ENCODE assay signal across 1 cellular context in the genomic region with DNA sequence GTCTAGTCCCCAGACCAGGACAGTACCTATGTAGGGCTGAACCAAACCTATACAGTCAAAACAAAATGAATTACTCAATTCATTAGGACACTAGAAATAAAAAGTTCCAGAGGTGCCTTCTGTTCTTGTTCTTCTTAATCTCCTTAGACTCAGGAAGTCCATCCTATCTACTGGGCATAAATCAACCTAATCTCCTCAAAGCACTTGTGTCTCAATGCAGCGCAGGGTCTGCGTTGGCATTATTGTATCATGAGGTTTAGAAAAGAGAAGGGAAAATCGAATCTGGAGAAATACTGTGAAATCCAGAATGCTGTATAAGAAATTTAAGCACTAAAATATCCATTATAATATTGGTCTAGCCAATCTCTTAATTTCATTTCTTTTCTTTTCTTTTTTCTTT.
TF ChIP-seq lines count a peak whose summit lies in the region.

No MANE protein-coding gene starts in this region.

TF ChIP-seq in K562, 482 proteins besides CTCF, POLR2A, EP300 and RAD21 (continued from another document and continues in another):
- TF ChIP-seq, protein P1, sequence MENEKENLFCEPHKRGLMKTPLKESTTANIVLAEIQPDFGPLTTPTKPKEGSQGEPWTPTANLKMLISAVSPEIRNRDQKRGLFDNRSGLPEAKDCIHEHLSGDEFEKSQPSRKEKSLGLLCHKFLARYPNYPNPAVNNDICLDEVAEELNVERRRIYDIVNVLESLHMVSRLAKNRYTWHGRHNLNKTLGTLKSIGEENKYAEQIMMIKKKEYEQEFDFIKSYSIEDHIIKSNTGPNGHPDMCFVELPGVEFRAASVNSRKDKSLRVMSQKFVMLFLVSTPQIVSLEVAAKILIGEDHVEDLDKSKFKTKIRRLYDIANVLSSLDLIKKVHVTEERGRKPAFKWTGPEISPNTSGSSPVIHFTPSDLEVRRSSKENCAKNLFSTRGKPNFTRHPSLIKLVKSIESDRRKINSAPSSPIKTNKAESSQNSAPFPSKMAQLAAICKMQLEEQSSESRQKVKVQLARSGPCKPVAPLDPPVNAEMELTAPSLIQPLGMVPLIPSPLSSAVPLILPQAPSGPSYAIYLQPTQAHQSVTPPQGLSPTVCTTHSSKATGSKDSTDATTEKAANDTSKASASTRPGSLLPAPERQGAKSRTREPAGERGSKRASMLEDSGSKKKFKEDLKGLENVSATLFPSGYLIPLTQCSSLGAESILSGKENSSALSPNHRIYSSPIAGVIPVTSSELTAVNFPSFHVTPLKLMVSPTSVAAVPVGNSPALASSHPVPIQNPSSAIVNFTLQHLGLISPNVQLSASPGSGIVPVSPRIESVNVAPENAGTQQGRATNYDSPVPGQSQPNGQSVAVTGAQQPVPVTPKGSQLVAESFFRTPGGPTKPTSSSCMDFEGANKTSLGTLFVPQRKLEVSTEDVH (IDR thresholded peaks at IDR 0.05; ENCODE audit: low read depth, partially characterized antibody): no peak
- TF ChIP-seq NR3C1 (CRISPR knock-in tag; IDR thresholded peaks at IDR 0.05): no peak
- TF ChIP-seq BDP1 (IDR thresholded peaks at IDR 0.05; ENCODE audit: insufficient read depth, insufficient read length): no peak
- peak; percentile 24; the same call in 1 of the 2 replicates for TF ChIP-seq SMAD4 (CRISPR knock-in tag; conservative IDR thresholded peaks at IDR 0.05)
- TF ChIP-seq MTA2 (IDR thresholded peaks at IDR 0.05; ENCODE audit: low read depth): peak; percentile 22; the same call in 1 of the 2 replicates
- 0 out of 2 replicates have a peak, but pooled peaks have one; percentile 33 for TF ChIP-seq ZNF584 (CRISPR knock-in tag; IDR thresholded peaks at IDR 0.05; ENCODE audit: low read depth)
- no peak for TF ChIP-seq CTBP1 (IDR thresholded peaks at IDR 0.05; ENCODE audit: borderline replicate concordance)
- no peak for TF ChIP-seq DNMT1 (IDR thresholded peaks at IDR 0.05)
- no peak for TF ChIP-seq RBBP5 (IDR thresholded peaks at IDR 0.05; ENCODE audit: borderline replicate concordance, insufficient read depth, low read length, poor library complexity, severe bottlenecking)
- no peak for TF ChIP-seq ARNT (IDR thresholded peaks at IDR 0.05)
- TF ChIP-seq, protein P2, sequence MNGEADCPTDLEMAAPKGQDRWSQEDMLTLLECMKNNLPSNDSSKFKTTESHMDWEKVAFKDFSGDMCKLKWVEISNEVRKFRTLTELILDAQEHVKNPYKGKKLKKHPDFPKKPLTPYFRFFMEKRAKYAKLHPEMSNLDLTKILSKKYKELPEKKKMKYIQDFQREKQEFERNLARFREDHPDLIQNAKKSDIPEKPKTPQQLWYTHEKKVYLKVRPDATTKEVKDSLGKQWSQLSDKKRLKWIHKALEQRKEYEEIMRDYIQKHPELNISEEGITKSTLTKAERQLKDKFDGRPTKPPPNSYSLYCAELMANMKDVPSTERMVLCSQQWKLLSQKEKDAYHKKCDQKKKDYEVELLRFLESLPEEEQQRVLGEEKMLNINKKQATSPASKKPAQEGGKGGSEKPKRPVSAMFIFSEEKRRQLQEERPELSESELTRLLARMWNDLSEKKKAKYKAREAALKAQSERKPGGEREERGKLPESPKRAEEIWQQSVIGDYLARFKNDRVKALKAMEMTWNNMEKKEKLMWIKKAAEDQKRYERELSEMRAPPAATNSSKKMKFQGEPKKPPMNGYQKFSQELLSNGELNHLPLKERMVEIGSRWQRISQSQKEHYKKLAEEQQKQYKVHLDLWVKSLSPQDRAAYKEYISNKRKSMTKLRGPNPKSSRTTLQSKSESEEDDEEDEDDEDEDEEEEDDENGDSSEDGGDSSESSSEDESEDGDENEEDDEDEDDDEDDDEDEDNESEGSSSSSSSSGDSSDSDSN (IDR thresholded peaks at IDR 0.05; ENCODE audit: borderline replicate concordance in 1 of 2, low read depth in 2 of 2, low read length in 2 of 2): no peak
- no peak for TF ChIP-seq KAT8 (IDR thresholded peaks at IDR 0.05; ENCODE audit: low read depth)
- no peak for TF ChIP-seq PREB (CRISPR knock-in tag; IDR thresholded peaks at IDR 0.05)
- TF ChIP-seq POLR2H (tag; IDR thresholded peaks at IDR 0.05; ENCODE audit: low read depth): no peak
- no peak for TF ChIP-seq ZNF3 (CRISPR knock-in tag; IDR thresholded peaks at IDR 0.05)
- no peak for TF ChIP-seq ZNF174 (CRISPR knock-in tag; IDR thresholded peaks at IDR 0.05)
- TF ChIP-seq HSF4 (CRISPR knock-in tag; IDR thresholded peaks at IDR 0.05; ENCODE audit: borderline replicate concordance): no peak
- no peak for TF ChIP-seq SMARCB1 (IDR thresholded peaks at IDR 0.05; ENCODE audit: insufficient read length, low read depth)
- no peak for TF ChIP-seq ZNF780A (CRISPR knock-in tag; IDR thresholded peaks at IDR 0.05)
- TF ChIP-seq ZNF24 (IDR thresholded peaks at IDR 0.05): no peak
- no peak for TF ChIP-seq ZSCAN29 (IDR thresholded peaks at IDR 0.05)
- no peak for TF ChIP-seq TARDBP (IDR thresholded peaks at IDR 0.05)
- TF ChIP-seq HNRNPL (IDR thresholded peaks at IDR 0.05; ENCODE audit: low read depth, low read length): no peak
- TF ChIP-seq CREBBP (IDR thresholded peaks at IDR 0.05; ENCODE audit: low read depth, low read length): no peak
- no peak for TF ChIP-seq HES1 (IDR thresholded peaks at IDR 0.05; ENCODE audit: low read depth)
- TF ChIP-seq TAL1 (IDR thresholded peaks at IDR 0.05): peak; percentile 63
- peak; percentile 72 for TF ChIP-seq ARID1B (IDR thresholded peaks at IDR 0.05)
- no peak for TF ChIP-seq STAT5A (IDR thresholded peaks at IDR 0.05; ENCODE audit: borderline replicate concordance, low read length)
- no peak for TF ChIP-seq ZKSCAN8 (CRISPR knock-in tag; IDR thresholded peaks at IDR 0.05)
- no peak for TF ChIP-seq PATZ1 (CRISPR knock-in tag; IDR thresholded peaks at IDR 0.05; ENCODE audit: borderline replicate concordance)
- no peak for TF ChIP-seq CEBPB (tag; IDR thresholded peaks at IDR 0.05)
- TF ChIP-seq HMG20A (CRISPR knock-in tag; conservative IDR thresholded peaks at IDR 0.05): no peak
- TF ChIP-seq ZNF561 (CRISPR knock-in tag; conservative IDR thresholded peaks at IDR 0.05): no peak
- TF ChIP-seq, protein P3, sequence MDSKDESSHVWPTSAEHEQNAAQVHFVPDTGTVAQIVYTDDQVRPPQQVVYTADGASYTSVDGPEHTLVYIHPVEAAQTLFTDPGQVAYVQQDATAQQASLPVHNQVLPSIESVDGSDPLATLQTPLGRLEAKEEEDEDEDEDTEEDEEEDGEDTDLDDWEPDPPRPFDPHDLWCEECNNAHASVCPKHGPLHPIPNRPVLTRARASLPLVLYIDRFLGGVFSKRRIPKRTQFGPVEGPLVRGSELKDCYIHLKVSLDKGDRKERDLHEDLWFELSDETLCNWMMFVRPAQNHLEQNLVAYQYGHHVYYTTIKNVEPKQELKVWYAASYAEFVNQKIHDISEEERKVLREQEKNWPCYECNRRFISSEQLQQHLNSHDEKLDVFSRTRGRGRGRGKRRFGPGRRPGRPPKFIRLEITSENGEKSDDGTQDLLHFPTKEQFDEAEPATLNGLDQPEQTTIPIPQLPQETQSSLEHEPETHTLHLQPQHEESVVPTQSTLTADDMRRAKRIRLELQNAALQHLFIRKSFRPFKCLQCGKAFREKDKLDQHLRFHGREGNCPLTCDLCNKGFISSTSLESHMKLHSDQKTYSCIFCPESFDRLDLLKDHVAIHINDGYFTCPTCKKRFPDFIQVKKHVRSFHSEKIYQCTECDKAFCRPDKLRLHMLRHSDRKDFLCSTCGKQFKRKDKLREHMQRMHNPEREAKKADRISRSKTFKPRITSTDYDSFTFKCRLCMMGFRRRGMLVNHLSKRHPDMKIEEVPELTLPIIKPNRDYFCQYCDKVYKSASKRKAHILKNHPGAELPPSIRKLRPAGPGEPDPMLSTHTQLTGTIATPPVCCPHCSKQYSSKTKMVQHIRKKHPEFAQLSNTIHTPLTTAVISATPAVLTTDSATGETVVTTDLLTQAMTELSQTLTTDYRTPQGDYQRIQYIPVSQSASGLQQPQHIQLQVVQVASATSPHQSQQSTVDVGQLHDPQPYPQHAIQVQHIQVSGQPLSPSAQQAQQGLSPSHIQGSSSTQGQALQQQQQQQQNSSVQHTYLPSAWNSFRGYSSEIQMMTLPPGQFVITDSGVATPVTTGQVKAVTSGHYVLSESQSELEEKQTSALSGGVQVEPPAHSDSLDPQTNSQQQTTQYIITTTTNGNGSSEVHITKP (IDR thresholded peaks at IDR 0.05; ENCODE audit: partially characterized antibody): no peak
- no peak for TF ChIP-seq ZEB2 (IDR thresholded peaks at IDR 0.05)
- no peak for TF ChIP-seq ZNF583 (CRISPR knock-in tag; IDR thresholded peaks at IDR 0.05)
- TF ChIP-seq, protein P4, sequence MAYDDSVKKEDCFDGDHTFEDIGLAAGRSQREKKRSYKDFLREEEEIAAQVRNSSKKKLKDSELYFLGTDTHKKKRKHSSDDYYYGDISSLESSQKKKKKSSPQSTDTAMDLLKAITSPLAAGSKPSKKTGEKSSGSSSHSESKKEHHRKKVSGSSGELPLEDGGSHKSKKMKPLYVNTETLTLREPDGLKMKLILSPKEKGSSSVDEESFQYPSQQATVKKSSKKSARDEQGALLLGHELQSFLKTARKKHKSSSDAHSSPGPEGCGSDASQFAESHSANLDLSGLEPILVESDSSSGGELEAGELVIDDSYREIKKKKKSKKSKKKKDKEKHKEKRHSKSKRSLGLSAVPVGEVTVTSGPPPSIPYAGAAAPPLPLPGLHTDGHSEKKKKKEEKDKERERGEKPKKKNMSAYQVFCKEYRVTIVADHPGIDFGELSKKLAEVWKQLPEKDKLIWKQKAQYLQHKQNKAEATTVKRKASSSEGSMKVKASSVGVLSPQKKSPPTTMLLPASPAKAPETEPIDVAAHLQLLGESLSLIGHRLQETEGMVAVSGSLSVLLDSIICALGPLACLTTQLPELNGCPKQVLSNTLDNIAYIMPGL (CRISPR knock-in tag; IDR thresholded peaks at IDR 0.05): no peak
- TF ChIP-seq TCF3 (CRISPR knock-in tag; IDR thresholded peaks at IDR 0.05): peak; percentile 58
- TF ChIP-seq, protein P5, sequence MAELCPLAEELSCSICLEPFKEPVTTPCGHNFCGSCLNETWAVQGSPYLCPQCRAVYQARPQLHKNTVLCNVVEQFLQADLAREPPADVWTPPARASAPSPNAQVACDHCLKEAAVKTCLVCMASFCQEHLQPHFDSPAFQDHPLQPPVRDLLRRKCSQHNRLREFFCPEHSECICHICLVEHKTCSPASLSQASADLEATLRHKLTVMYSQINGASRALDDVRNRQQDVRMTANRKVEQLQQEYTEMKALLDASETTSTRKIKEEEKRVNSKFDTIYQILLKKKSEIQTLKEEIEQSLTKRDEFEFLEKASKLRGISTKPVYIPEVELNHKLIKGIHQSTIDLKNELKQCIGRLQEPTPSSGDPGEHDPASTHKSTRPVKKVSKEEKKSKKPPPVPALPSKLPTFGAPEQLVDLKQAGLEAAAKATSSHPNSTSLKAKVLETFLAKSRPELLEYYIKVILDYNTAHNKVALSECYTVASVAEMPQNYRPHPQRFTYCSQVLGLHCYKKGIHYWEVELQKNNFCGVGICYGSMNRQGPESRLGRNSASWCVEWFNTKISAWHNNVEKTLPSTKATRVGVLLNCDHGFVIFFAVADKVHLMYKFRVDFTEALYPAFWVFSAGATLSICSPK (IDR thresholded peaks at IDR 0.05; ENCODE audit: borderline replicate concordance): no peak
- TF ChIP-seq CBFA2T2 (conservative IDR thresholded peaks at IDR 0.05): peak; percentile 47; the same call in 1 of the 2 replicates
- TF ChIP-seq ESRRA (IDR thresholded peaks at IDR 0.05; ENCODE audit: borderline replicate concordance, low read depth): no peak
